9 cellular contexts compared by ENCODE assay signal in genomic region chr5:73826761-73827450, GRCh38.
DNase-seq lines count a peak whose midpoint lies in the region; ATAC-seq and TF ChIP-seq lines count a peak whose summit lies in the region.
"Had no signal": no experiment of that assay in that cellular context is flagged by ENCODE, and none has a peak within 500 bp of the region (broad histone marks: within the 10 kb centered on the region; RNA-seq: fewer than 3 reads in every experiment).

No MANE protein-coding gene starts in this region.

- H3K4me3 ChIP-seq in GM23338 (no peak overlapping the region), Panc1 (ENCODE audit: low read depth in 2 of 2, low read length in 2 of 2) (no peak overlapping the region), fibroblast of pulmonary artery (replicated peaks; ENCODE audit: low read depth, low read length) (no peak overlapping the region), suprapubic skin (no peak overlapping the region)

- H3K36me3 ChIP-seq in GM23338 (ENCODE audit: insufficient read depth): no peaks in the 10 kb centered on the region
- no peaks in the 10 kb centered on the region for H3K36me3 ChIP-seq in Panc1 (ENCODE audit: control insufficient read depth, insufficient read depth, low read length)
- no peaks in the 10 kb centered on the region for H3K36me3 ChIP-seq in suprapubic skin

- TF ChIP-seq POLR2A in suprapubic skin (IDR thresholded peaks at IDR 0.05): no peak

- no peak overlapping the region for H3K27ac Mint-ChIP-seq in GM23338

- H3K4me1 ChIP-seq in GM23338 (ENCODE audit: insufficient read depth) (no peaks in the 10 kb centered on the region), Panc1 (ENCODE audit: control insufficient read depth, insufficient read depth, low read length) (peaks cover 14% of the 10 kb centered on the region), suprapubic skin (peaks cover 71% of the 10 kb centered on the region)

- H3K27me3 Mint-ChIP-seq in GM23338 (ENCODE audit: insufficient read depth, low read depth, poor library complexity): no peaks in the 10 kb centered on the region

- no peaks in the 10 kb centered on the region for H3F3A ChIP-seq in GM23338 (replicated peaks; ENCODE audit: low read depth)

- no peaks in the 10 kb centered on the region for H3K9me3 Mint-ChIP-seq in GM23338

- TF ChIP-seq CTCF in GM23338 (conservative IDR thresholded peaks at IDR 0.05; ENCODE audit: low read depth in 2 of 2): no peak
- no peak for TF ChIP-seq CTCF in Panc1 (IDR thresholded peaks at IDR 0.05)
- TF ChIP-seq CTCF in fibroblast of pulmonary artery (IDR thresholded peaks at IDR 0.05; ENCODE audit: low read length, missing control alignments): no peak
- TF ChIP-seq CTCF in suprapubic skin (IDR thresholded peaks at IDR 0.05): no peak

- H3K36me3 Mint-ChIP-seq in GM23338 (ENCODE audit: low read depth): no peaks in the 10 kb centered on the region

- ATAC-seq in GM23338 (peak; percentile 83), Panc1 (peak; percentile 41; the same call in 1 of the 2 replicates), HG02571 (IDR thresholded peaks at IDR 0.05; ENCODE audit: unreplicated experiment) (no peak)
- ATAC-seq: right cardiac atrium had no signal

- intact Hi-C loops in Panc1 (cut with micrococcal nuclease; ENCODE audit: unreplicated experiment): no loop called here

- H3K4me2 ChIP-seq in GM23338: no peak overlapping the region

- CTCF ChIA-PET in Panc1 (lab: Charles Lee): interaction anchor here (0.5 to 0.6 kb wide), 2 partner anchors 115 to 365 kb away, joined by 3 to 10 read pairs; no protein-coding TSS in a partner anchor

- no peaks in the 10 kb centered on the region for H3K9me3 ChIP-seq in Panc1 (ENCODE audit: control insufficient read depth, insufficient read depth, low read depth, low read length)
- H3K9me3 ChIP-seq in suprapubic skin: no peaks in the 10 kb centered on the region

- H2AFZ ChIP-seq in GM23338: peak overlapping the region; percentile 29; the same call in 1 of the 2 replicates

- peak; percentile 20 for DNase-seq in GM23338 (ENCODE audit: low spot score)
- no peak for DNase-seq in Panc1 (ENCODE audit: low read depth, low spot score)
- DNase-seq in fibroblast of pulmonary artery (ENCODE audit: low read depth): peak; percentile 71
- peak in 1 of 2 donors; percentile 72 for DNase-seq in suprapubic skin (ENCODE audit: low spot score in 2 of 2)
- no peak for DNase-seq in activated CD4-positive, alpha-beta T cell treated with anti-CD3 and anti-CD28 coated beads, Interleukin-2, amount 50 U/mL, for 48 hours
- no peak for DNase-seq in NCI-H526 treated with DMSO at 0.1 percent for 48 hours (lab: John Stamatoyannopoulos, UW)
- DNase-seq: activated T-cell treated with anti-CD3 and anti-CD28 coated beads for 4 hours, right cardiac atrium had no signal

- WGBS in suprapubic skin: 26% methylated on average over 3 of the region's 3 CpGs

- no peak overlapping the region for H3K4me3 Mint-ChIP-seq in GM23338

- no peaks in the 10 kb centered on the region for H3K79me2 ChIP-seq in GM23338 (replicated peaks; ENCODE audit: insufficient read depth)

- H3K27me3 ChIP-seq in GM23338 (ENCODE audit: insufficient read depth): no peaks in the 10 kb centered on the region
- H3K27me3 ChIP-seq in Panc1 (ENCODE audit: control insufficient read depth, insufficient read depth, low read length): no peaks in the 10 kb centered on the region
- H3K27me3 ChIP-seq in suprapubic skin: no peaks in the 10 kb centered on the region

- in situ Hi-C loops in Panc1 (cut with HindIII; ENCODE audit: low pct_unique_long_range_greater_than_20kb, low sequenced_read_pairs): no loop called here

- no peak overlapping the region for H3K27ac ChIP-seq in GM23338 (ENCODE audit: low read depth)
- H3K27ac ChIP-seq in Panc1 (ENCODE audit: low read length): no peak overlapping the region
- peak overlapping the region; percentile 76 for H3K27ac ChIP-seq in suprapubic skin

- POLR2A ChIA-PET in Panc1 (lab: Charles Lee): no interaction called here

- TF ChIP-seq EP300 in suprapubic skin (IDR thresholded peaks at IDR 0.05): no peak

- H3K9me2 ChIP-seq in GM23338 (ENCODE audit: insufficient read depth): peaks cover 7% of the 10 kb centered on the region

- BruUV-seq in Panc1 (replicated peaks; lab: Mats Ljungman, UMichigan): no TSS peak

- no peaks in the 10 kb centered on the region for H4K20me1 ChIP-seq in GM23338 (replicated peaks; ENCODE audit: insufficient read depth)

- H3K4me1 Mint-ChIP-seq in GM23338: no peaks in the 10 kb centered on the region

TF ChIP-seq in GM23338, 12 proteins besides CTCF, POLR2A, EP300 and RAD21 (continues in another document):
- no peak for TF ChIP-seq CREB1 (CRISPR knock-in tag; IDR thresholded peaks at IDR 0.05; ENCODE audit: low read depth)
- TF ChIP-seq ZNF462 (CRISPR knock-in tag; IDR thresholded peaks at IDR 0.05): no peak

Comparison
In these comparisons a context has a peak if more than half of its experiments do, and no peak if none do; other contexts are left out.
1. DNase-seq: peak in GM23338 (single experiment) and fibroblast of pulmonary artery (single experiment); none in Panc1 (single experiment), activated CD4-positive, alpha-beta T cell treated with anti-CD3 and anti-CD28 coated beads, Interleukin-2, amount 50 U/mL, for 48 hours (0 of 2) and NCI-H526 treated with DMSO at 0.1 percent for 48 hours (single experiment).